ENCODE assay signal across 9 cellular contexts in the genomic region with DNA sequence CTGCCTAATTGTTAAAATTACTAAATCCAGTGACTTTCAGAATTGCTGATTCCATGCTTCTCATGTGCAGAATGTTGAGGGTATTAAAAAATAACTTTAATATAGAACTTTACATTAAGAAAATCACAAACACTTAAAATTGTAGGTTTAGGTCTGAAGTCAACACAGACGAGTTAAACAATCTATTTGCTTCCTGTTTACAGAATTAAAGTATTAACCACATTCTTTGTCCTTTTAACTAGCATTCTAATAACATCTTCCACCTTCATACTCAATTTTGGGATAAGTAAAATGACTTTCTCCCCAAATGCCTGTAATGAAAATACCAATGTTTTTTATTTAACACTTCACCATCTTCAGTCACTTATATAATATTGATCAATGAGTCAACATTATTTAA. TPM values are rescaled to one million over a fixed set of nuclear protein-coding genes. Genes with fewer than 3 reads are reported as not detected.
DNase-seq lines count a peak whose midpoint lies in the region; ATAC-seq, FAIRE-seq and TF ChIP-seq lines count a peak whose summit lies in the region.
"Had no signal": no experiment of that assay in that cellular context is flagged by ENCODE, and none has a peak within 500 bp of the region (broad histone marks: within the 10 kb centered on the region; RNA-seq: fewer than 3 reads in every experiment).

No MANE protein-coding gene starts in this region.

- peaks cover 3% of the 10 kb centered on the region for H3K36me3 Mint-ChIP-seq in activated T-cell treated with anti-CD3 and anti-CD28 coated beads, Interleukin-2, amount 50 U/mL, for 4 hours (ENCODE audit: insufficient read depth)

- no peak for FAIRE-seq in K562 (lab: Jason Lieb, UNC)
- FAIRE-seq: colon had no signal

- ATAC-seq in activated T-cell treated with anti-CD3 and anti-CD28 coated beads, Interleukin-2, amount 50 U/mL, for 4 hours: no peak
- ATAC-seq in K562 (no peak), left lung (no peak), HG03439 (IDR thresholded peaks at IDR 0.05; ENCODE audit: unreplicated experiment) (no peak)

- POLR2A ChIA-PET in K562 (lab: Yijun Ruan, JAX): interaction anchor here (0.7 to 2.9 kb wide), 7 partner anchors 8 to 1118 kb away, joined by 3 to 20 read pairs (median 11); no protein-coding TSS in a partner anchor

- H3K4me3 Mint-ChIP-seq in activated T-cell treated with anti-CD3 and anti-CD28 coated beads, Interleukin-2, amount 50 U/mL, for 4 hours: peak overlapping the region; percentile 76

- H3K4me1 ChIP-seq in K562 (replicated peaks in 1 of 2; ENCODE audit: control insufficient read depth in 2 of 2, insufficient read depth in 2 of 2, low read length in 2 of 2): peaks cover 10 to 40% of the 10 kb centered on the region in 2 experiments; a peak in 4 of 5 replicates
- H3K4me1 ChIP-seq in left lung: peaks cover 29 to 82% of the 10 kb centered on the region in 2 donors
- H3K4me1 ChIP-seq in suprapubic skin: peaks cover 72% of the 10 kb centered on the region

- DNase-seq in activated T-cell treated with anti-CD3 and anti-CD28 coated beads, Interleukin-2, amount 50 U/mL, for 4 hours: no peak
- DNase-seq in activated T-cell treated with anti-CD3 and anti-CD28 coated beads, Interleukin-2, amount 50 U/mL, for 1 hour: no peak
- DNase-seq in K562 (ENCODE audit: extremely low read depth in 1 of 4, low spot score in 3 of 4) (no peak), left lung (no peak), suprapubic skin (ENCODE audit: low spot score in 2 of 2) (no peak), NCI-H2171 (lab: John Stamatoyannopoulos, UW) (no peak), NCI-H1930 (lab: John Stamatoyannopoulos, UW) (no peak)

- CTCF ChIA-PET in K562 (lab: Yijun Ruan, JAX; ENCODE audit: low intra/inter-chr PET ratio): no interaction called here

- H2AFZ ChIP-seq in K562 (ENCODE audit: low read depth, low read length): no peak overlapping the region

- no peak for TF ChIP-seq CTCF in K562 (IDR thresholded peaks at IDR 0.05 in 2 of 3, conservative IDR thresholded peaks at IDR 0.05 in 1 of 3; ENCODE audit: insufficient read depth in 2 of 3, low read depth in 1 of 3, low read length in 3 of 3)
- TF ChIP-seq CTCF in left lung (IDR thresholded peaks at IDR 0.05): no peak
- TF ChIP-seq CTCF in suprapubic skin (IDR thresholded peaks at IDR 0.05): no peak

- H3K4me1 Mint-ChIP-seq in activated T-cell treated with anti-CD3 and anti-CD28 coated beads, Interleukin-2, amount 50 U/mL, for 4 hours (ENCODE audit: low read depth): peaks cover 67% of the 10 kb centered on the region

- peak overlapping the region in 1 of 2 experiments; percentile 96; a peak in 2 of 4 replicates for H3K9ac ChIP-seq in K562 (ENCODE audit: insufficient read depth in 1 of 2, low read depth in 2 of 2, low read length in 2 of 2)

- peaks cover 15% of the 10 kb centered on the region; the same call in 2 of the 3 replicates for H3K36me3 ChIP-seq in K562 (ENCODE audit: control insufficient read depth, insufficient read depth, low read length)
- H3K36me3 ChIP-seq in left lung: no peaks in the 10 kb centered on the region
- no peaks in the 10 kb centered on the region for H3K36me3 ChIP-seq in suprapubic skin

- TF ChIP-seq RAD21 in K562 (CRISPR knock-in tag; conservative IDR thresholded peaks at IDR 0.05 in 1 of 2, IDR thresholded peaks at IDR 0.05 in 1 of 2): no peak

- 0% methylated on average over 1 of the region's 1 CpG for WGBS in K562 (ENCODE audit: insufficient coverage, low coverage, missing lambda C conversion rate)
- 4% methylated on average over 1 of the region's 1 CpG for WGBS in suprapubic skin

- TF ChIP-seq EP300 in K562 (IDR thresholded peaks at IDR 0.05; ENCODE audit: low read length): no peak
- no peak for TF ChIP-seq EP300 in suprapubic skin (IDR thresholded peaks at IDR 0.05)

- no peaks in the 10 kb centered on the region for H3K9me3 ChIP-seq in K562 (replicated peaks; ENCODE audit: control insufficient read depth, insufficient read depth, low read depth, low read length)
- no peaks in the 10 kb centered on the region for H3K9me3 ChIP-seq in left lung
- no peaks in the 10 kb centered on the region for H3K9me3 ChIP-seq in suprapubic skin

- H3K4me2 ChIP-seq in K562 (ENCODE audit: insufficient read depth, low read length): peak overlapping the region; percentile 85

- no peaks in the 10 kb centered on the region for H3K9me3 Mint-ChIP-seq in activated T-cell treated with anti-CD3 and anti-CD28 coated beads, Interleukin-2, amount 50 U/mL, for 4 hours

- peaks cover 21% of the 10 kb centered on the region for H4K20me1 ChIP-seq in K562 (replicated peaks; ENCODE audit: control insufficient read depth, insufficient read depth, low read length)

- TF ChIP-seq POLR2A in K562 (conservative IDR thresholded peaks at IDR 0.05): no peak
- no peak for TF ChIP-seq POLR2A in suprapubic skin (IDR thresholded peaks at IDR 0.05)

- H3K27me3 Mint-ChIP-seq in activated T-cell treated with anti-CD3 and anti-CD28 coated beads, Interleukin-2, amount 50 U/mL, for 4 hours (ENCODE audit: low read depth): no peaks in the 10 kb centered on the region

- H3K27me3 ChIP-seq in K562 (ENCODE audit: control insufficient read depth in 2 of 2, insufficient read depth in 2 of 2, low read length in 2 of 2) (no peaks in the 10 kb centered on the region), left lung (no peaks in the 10 kb centered on the region), suprapubic skin (no peaks in the 10 kb centered on the region)

- intact Hi-C loops in K562 (cut with micrococcal nuclease) (loop anchor here (5.0 to 10.0 kb wide), 2 partner anchors 33 to 581 kb away; no protein-coding TSS in a partner anchor), left lung (cut with DNase I) (no loop called here)

- BruUV-seq in K562 (replicated peaks; lab: Mats Ljungman, UMichigan): TSS peak; percentile 41

- in situ Hi-C loops in K562 (cut with MboI): no loop called here

- H3K27ac ChIP-seq in K562 (ENCODE audit: extremely low read depth, low read depth, low read length): peak overlapping the region; percentile 97
- peak overlapping the region; percentile 97 to 98 for H3K27ac ChIP-seq in left lung
- H3K27ac ChIP-seq in suprapubic skin: no peak overlapping the region

- H3K9me1 ChIP-seq in K562 (ENCODE audit: control insufficient read depth, insufficient read depth, low read length): no peaks in the 10 kb centered on the region

- peaks cover 95% of the 10 kb centered on the region for H3K79me2 ChIP-seq in K562 (ENCODE audit: control insufficient read depth, insufficient read depth, low read length)

- peak overlapping the region; percentile 81 for H3K4me3 ChIP-seq in K562
- peak overlapping the region in 1 of 2 donors; percentile 89 for H3K4me3 ChIP-seq in left lung
- H3K4me3 ChIP-seq in suprapubic skin: peak overlapping the region; percentile 94

TF ChIP-seq in K562, 482 proteins besides CTCF, POLR2A, EP300 and RAD21:
- TF ChIP-seq ILK (tag; IDR thresholded peaks at IDR 0.05; ENCODE audit: borderline replicate concordance, low read depth) (no peak), ZFP36 (IDR thresholded peaks at IDR 0.05; ENCODE audit: low read depth, low read length, partially characterized antibody) (no peak), RFX1 (IDR thresholded peaks at IDR 0.05) (no peak), SMARCC2 (IDR thresholded peaks at IDR 0.05; ENCODE audit: low read depth) (no peak), NCOA1 (IDR thresholded peaks at IDR 0.05; ENCODE audit: low read depth) (no peak), NFATC3 (IDR thresholded peaks at IDR 0.05) (no peak), ZNF143 (CRISPR knock-in tag; IDR thresholded peaks at IDR 0.05) (no peak), CHD1 (IDR thresholded peaks at IDR 0.05; ENCODE audit: low read length) (no peak), ZNF778 (CRISPR knock-in tag; IDR thresholded peaks at IDR 0.05) (no peak), MCM2 (IDR thresholded peaks at IDR 0.05; ENCODE audit: low read depth) (no peak), CXXC5 (CRISPR knock-in tag; IDR thresholded peaks at IDR 0.05) (no peak), SNIP1 (IDR thresholded peaks at IDR 0.05; ENCODE audit: low read depth) (no peak), TCFL5 (CRISPR knock-in tag; conservative IDR thresholded peaks at IDR 0.05) (no peak), NFYB (IDR thresholded peaks at IDR 0.05; ENCODE audit: extremely low read depth, insufficient read length) (no peak), NFIC (IDR thresholded peaks at IDR 0.05) (no peak)

RNA-seq across cellular contexts. Expression of gene ITGB1, which starts 2.2 kb away (rescaled TPM):
- total RNA-seq in activated T-cell treated with anti-CD3 and anti-CD28 coated beads, Interleukin-2, amount 50 U/mL, for 4 hours: 10 to 100 TPM; 53.7 to 90.6 (median 58.6) TPM
- total RNA-seq in K562 (2011; cell fraction: chromatin; rRNA removed; ENCODE audit: low replicate concordance): 67.4 and 220 TPM in 2 replicates
- 103 and 140 TPM in 2 replicates for total RNA-seq in K562 (2011; cell fraction: nucleolus; rRNA removed)
- total RNA-seq in K562 (2011; cell fraction: nucleoplasm; rRNA removed): 195 and 215 TPM in 2 replicates
- total RNA-seq in K562 (2014; rRNA removed) (173 and 176 TPM in 2 replicates), K562 (2014; rRNA removed; fragmentation: Illumina TruSeq; extraction: Trizol) (172 and 199 TPM in 2 replicates), K562 (2015; rRNA removed; fragmentation: Illumina TruSeq; extraction: Trizol) (175 and 190 TPM in 2 replicates), K562 (2021) (155 and 160 TPM in 2 replicates), left lung (100 to 1,000 TPM; 498 to 642 TPM), suprapubic skin (100 to 1,000 TPM; 167 to 261 (median 218) TPM)
- polyA plus RNA-seq in K562 (2011; rRNA removed) (135 and 194 TPM in 2 replicates), K562 (2014; fragmentation: Illumina TruSeq; extraction: Trizol) (144 and 149 TPM in 2 replicates), K562 (2014; fragmentation: Nextera tagmentation; extraction: Ambion mirVana) (10 to 100 TPM; 40.2 to 61.9 TPM), K562 (2014; rRNA removed) (133 and 150 TPM in 2 replicates)
- polyA plus RNA-seq in K562 (2011; cell fraction: cytosol; rRNA removed): 28.8 and 90.8 TPM in 2 replicates
- polyA plus RNA-seq in K562 (2011; cell fraction: nucleus; rRNA removed): 26.1 and 44.3 TPM in 2 replicates
- polyA plus RNA-seq in K562 (2012): 135 and 173 TPM in 2 replicates
- polyA minus RNA-seq in K562 (2011; rRNA and poly(A)+ RNA removed): 277 and 287 TPM in 2 replicates
- 83.6 and 105 TPM in 2 replicates for polyA minus RNA-seq in K562 (2011; cell fraction: cytosol; rRNA and poly(A)+ RNA removed)
- 35.9 and 78.5 TPM in 2 replicates for polyA minus RNA-seq in K562 (2011; cell fraction: nucleus; rRNA and poly(A)+ RNA removed)
